Comparison of ENCODE assay signal across 28 cellular contexts in genomic region chrX:139770366-139770765, GRCh38.
"Had no signal": no experiment of that assay in that cellular context is flagged by ENCODE, and none has a peak within 500 bp of the region (broad histone marks: within the 10 kb centered on the region; RNA-seq: fewer than 3 reads in every experiment).

No MANE protein-coding gene starts in this region.

- H3K4me1 ChIP-seq: stomach, suprapubic skin, testis, thyroid gland, tibial artery, tibial nerve, transverse colon, upper lobe of left lung, upper lobe of right lung, uterus, vagina had no signal

- H3K27me3 ChIP-seq: stomach, suprapubic skin, testis, thyroid gland, tibial artery, tibial nerve, transverse colon, upper lobe of left lung, upper lobe of right lung, uterus, vagina had no signal

- H3K9me3 Mint-ChIP-seq: stimulated activated effector memory CD8-positive, alpha-beta T cell treated with anti-CD3 and anti-CD28 coated beads, Interleukin-12 subunit alpha, Interleukin-12 subunit beta, amount 100 ng/mL, for 72 hours; stimulated activated memory B cell treated with anti-CD40 and anti-IgM and Interleukin-4, amounts not matched to agents 10 μg/mL and 1 μg/mL and 100 μg/mL, for 72 hours; stimulated activated naive CD8-positive, alpha-beta T cell treated with anti-CD3 and anti-CD28 coated beads, Interleukin-15, amount 100 ng/mL, for 72 hours; stimulated activated naive CD8-positive, alpha-beta T cell treated with anti-CD3 and anti-CD28 coated beads, Interleukin-15, Interleukin-2, amounts not matched to agents 100 ng/mL and 50 ng/mL, for 24 hours had no signal

- H3K27me3 Mint-ChIP-seq: stimulated activated memory B cell treated with anti-CD40 and anti-IgM and Interleukin-4, amounts not matched to agents 10 μg/mL and 1 μg/mL and 100 μg/mL, for 72 hours; stimulated activated naive B cell treated with anti-CD40 and anti-IgM and Interleukin-4, amounts not matched to agents 10 μg/mL and 1 μg/mL and 100 μg/mL, for 72 hours; stimulated activated naive CD8-positive, alpha-beta T cell treated with anti-CD3 and anti-CD28 coated beads, Interleukin-15, amount 100 ng/mL, for 72 hours; stimulated activated naive CD8-positive, alpha-beta T cell treated with anti-CD3 and anti-CD28 coated beads, Interleukin-15, Interleukin-2, amounts not matched to agents 100 ng/mL and 50 ng/mL, for 24 hours; type B pancreatic cell had no signal

- H3K36me3 ChIP-seq: thoracic aorta, thyroid gland, transverse colon, upper lobe of right lung, uterus, vagina had no signal

- H3K27ac Mint-ChIP-seq: stimulated activated effector memory CD8-positive, alpha-beta T cell treated with anti-CD3 and anti-CD28 coated beads, Interleukin-12 subunit alpha, Interleukin-12 subunit beta, amount 100 ng/mL, for 72 hours; stimulated activated memory B cell treated with anti-CD40 and anti-IgM and Interleukin-4, amounts not matched to agents 10 μg/mL and 1 μg/mL and 100 μg/mL, for 72 hours; stimulated activated naive B cell treated with anti-CD40 and anti-IgM and Interleukin-4, amounts not matched to agents 10 μg/mL and 1 μg/mL and 100 μg/mL, for 72 hours; stimulated activated naive CD8-positive, alpha-beta T cell treated with anti-CD3 and anti-CD28 coated beads, Interleukin-15, amount 100 ng/mL, for 72 hours; stimulated activated naive CD8-positive, alpha-beta T cell treated with anti-CD3 and anti-CD28 coated beads, Interleukin-15, Interleukin-2, amounts not matched to agents 100 ng/mL and 50 ng/mL, for 24 hours; type B pancreatic cell had no signal

- DNase-seq: stimulated activated CD4-positive, alpha-beta T cell treated with anti-CD3 and anti-CD28 coated beads, Interleukin-2, amount 100 ng/mL, for 48 hours; stimulated activated CD4-positive, alpha-beta T cell treated with anti-CD3 and anti-CD28 coated beads, Interleukin-4, amount 100 ng/mL, for 1 hour; stimulated activated CD4-positive, alpha-beta T cell treated with anti-CD3 and anti-CD28 coated beads, Interleukin-4, amount 100 ng/mL, for 24 hours; stimulated activated CD4-positive, alpha-beta T cell treated with anti-CD3 and anti-CD28 coated beads, Interleukin-4, amount 100 ng/mL, for 4 hours; stimulated activated CD8-positive, alpha-beta memory T cell treated with anti-CD3 and anti-CD28 coated beads, Interleukin-4, amount 100 ng/mL, for 48 hours; stimulated activated naive B cell treated with anti-CD40 and anti-IgM and Interleukin-4, amounts not matched to agents 10 μg/mL and 1 μg/mL and 100 μg/mL, for 72 hours; stimulated activated naive CD4-positive, alpha-beta T cell; stimulated activated naive CD4-positive, alpha-beta T cell treated with Interleukin-2 at 50 U/mL for 16 hours; stimulated activated naive CD8-positive, alpha-beta T cell treated with anti-CD3 and anti-CD28 coated beads, Interleukin-15, amount 100 ng/mL, for 72 hours; stimulated activated naive CD8-positive, alpha-beta T cell treated with anti-CD3 and anti-CD28 coated beads, Interleukin-15, Interleukin-2, amounts not matched to agents 100 U/mL and 50 U/mL, for 24 hours; stomach; testis; thyroid gland; tibial artery; transverse colon; trophoblast cell; upper lobe of left lung; upper lobe of right lung; uterus had no signal

- H3K4me3 Mint-ChIP-seq: stimulated activated effector memory CD8-positive, alpha-beta T cell treated with anti-CD3 and anti-CD28 coated beads, Interleukin-12 subunit alpha, Interleukin-12 subunit beta, amount 100 ng/mL, for 72 hours; stimulated activated memory B cell treated with anti-CD40 and anti-IgM and Interleukin-4, amounts not matched to agents 10 μg/mL and 1 μg/mL and 100 μg/mL, for 72 hours; stimulated activated naive B cell treated with anti-CD40 and anti-IgM and Interleukin-4, amounts not matched to agents 10 μg/mL and 1 μg/mL and 100 μg/mL, for 72 hours; stimulated activated naive CD8-positive, alpha-beta T cell treated with anti-CD3 and anti-CD28 coated beads, Interleukin-15, amount 100 ng/mL, for 72 hours; stimulated activated naive CD8-positive, alpha-beta T cell treated with anti-CD3 and anti-CD28 coated beads, Interleukin-15, Interleukin-2, amounts not matched to agents 100 ng/mL and 50 ng/mL, for 24 hours; type B pancreatic cell had no signal

- H3K4me1 Mint-ChIP-seq: stimulated activated memory B cell treated with anti-CD40 and anti-IgM and Interleukin-4, amounts not matched to agents 10 μg/mL and 1 μg/mL and 100 μg/mL, for 72 hours; stimulated activated naive B cell treated with anti-CD40 and anti-IgM and Interleukin-4, amounts not matched to agents 10 μg/mL and 1 μg/mL and 100 μg/mL, for 72 hours; stimulated activated naive CD8-positive, alpha-beta T cell treated with anti-CD3 and anti-CD28 coated beads, Interleukin-15, amount 100 ng/mL, for 72 hours had no signal

- H3K27ac ChIP-seq: stomach, suprapubic skin, testis, thoracic aorta, thyroid gland, tibial artery, tibial nerve, transverse colon, upper lobe of left lung, upper lobe of right lung, uterus, vagina had no signal

- H3K4me3 ChIP-seq: stomach, suprapubic skin, testis, thoracic aorta, thyroid gland, tibial artery, tibial nerve, transverse colon, upper lobe of left lung, upper lobe of right lung, uterus, vagina had no signal

- H3K9me3 ChIP-seq: suprapubic skin, testis, thoracic aorta, thyroid gland, tibial artery, tibial nerve, transverse colon, upper lobe of left lung, upper lobe of right lung, uterus, vagina had no signal

- FAIRE-seq: urothelium cell line had no signal
